ENCODE assay signal across 1 cellular context in the genomic region with DNA sequence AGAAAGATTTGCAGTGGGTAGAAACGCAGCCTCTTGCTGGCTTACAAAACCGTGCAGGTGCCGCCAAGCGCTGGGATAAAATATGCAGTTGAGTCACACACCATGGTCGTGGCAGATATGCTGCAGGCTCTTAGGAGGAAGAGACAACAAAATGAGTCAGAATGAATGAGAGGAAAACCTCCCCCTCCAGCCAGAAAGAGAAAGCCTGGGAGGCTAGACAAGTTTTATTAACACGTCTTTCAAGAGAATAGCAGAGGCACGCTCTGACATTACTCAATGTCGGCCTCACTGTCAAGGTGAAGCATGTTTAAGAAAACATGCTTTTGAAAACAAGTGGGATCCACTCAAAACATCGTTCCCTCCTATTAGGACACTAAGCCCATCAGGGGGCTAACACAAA.
TF ChIP-seq lines count a peak whose summit lies in the region.

No MANE protein-coding gene starts in this region.

TF ChIP-seq in GM23338, 12 proteins besides CTCF, POLR2A, EP300 and RAD21:
- TF ChIP-seq, protein P1, sequence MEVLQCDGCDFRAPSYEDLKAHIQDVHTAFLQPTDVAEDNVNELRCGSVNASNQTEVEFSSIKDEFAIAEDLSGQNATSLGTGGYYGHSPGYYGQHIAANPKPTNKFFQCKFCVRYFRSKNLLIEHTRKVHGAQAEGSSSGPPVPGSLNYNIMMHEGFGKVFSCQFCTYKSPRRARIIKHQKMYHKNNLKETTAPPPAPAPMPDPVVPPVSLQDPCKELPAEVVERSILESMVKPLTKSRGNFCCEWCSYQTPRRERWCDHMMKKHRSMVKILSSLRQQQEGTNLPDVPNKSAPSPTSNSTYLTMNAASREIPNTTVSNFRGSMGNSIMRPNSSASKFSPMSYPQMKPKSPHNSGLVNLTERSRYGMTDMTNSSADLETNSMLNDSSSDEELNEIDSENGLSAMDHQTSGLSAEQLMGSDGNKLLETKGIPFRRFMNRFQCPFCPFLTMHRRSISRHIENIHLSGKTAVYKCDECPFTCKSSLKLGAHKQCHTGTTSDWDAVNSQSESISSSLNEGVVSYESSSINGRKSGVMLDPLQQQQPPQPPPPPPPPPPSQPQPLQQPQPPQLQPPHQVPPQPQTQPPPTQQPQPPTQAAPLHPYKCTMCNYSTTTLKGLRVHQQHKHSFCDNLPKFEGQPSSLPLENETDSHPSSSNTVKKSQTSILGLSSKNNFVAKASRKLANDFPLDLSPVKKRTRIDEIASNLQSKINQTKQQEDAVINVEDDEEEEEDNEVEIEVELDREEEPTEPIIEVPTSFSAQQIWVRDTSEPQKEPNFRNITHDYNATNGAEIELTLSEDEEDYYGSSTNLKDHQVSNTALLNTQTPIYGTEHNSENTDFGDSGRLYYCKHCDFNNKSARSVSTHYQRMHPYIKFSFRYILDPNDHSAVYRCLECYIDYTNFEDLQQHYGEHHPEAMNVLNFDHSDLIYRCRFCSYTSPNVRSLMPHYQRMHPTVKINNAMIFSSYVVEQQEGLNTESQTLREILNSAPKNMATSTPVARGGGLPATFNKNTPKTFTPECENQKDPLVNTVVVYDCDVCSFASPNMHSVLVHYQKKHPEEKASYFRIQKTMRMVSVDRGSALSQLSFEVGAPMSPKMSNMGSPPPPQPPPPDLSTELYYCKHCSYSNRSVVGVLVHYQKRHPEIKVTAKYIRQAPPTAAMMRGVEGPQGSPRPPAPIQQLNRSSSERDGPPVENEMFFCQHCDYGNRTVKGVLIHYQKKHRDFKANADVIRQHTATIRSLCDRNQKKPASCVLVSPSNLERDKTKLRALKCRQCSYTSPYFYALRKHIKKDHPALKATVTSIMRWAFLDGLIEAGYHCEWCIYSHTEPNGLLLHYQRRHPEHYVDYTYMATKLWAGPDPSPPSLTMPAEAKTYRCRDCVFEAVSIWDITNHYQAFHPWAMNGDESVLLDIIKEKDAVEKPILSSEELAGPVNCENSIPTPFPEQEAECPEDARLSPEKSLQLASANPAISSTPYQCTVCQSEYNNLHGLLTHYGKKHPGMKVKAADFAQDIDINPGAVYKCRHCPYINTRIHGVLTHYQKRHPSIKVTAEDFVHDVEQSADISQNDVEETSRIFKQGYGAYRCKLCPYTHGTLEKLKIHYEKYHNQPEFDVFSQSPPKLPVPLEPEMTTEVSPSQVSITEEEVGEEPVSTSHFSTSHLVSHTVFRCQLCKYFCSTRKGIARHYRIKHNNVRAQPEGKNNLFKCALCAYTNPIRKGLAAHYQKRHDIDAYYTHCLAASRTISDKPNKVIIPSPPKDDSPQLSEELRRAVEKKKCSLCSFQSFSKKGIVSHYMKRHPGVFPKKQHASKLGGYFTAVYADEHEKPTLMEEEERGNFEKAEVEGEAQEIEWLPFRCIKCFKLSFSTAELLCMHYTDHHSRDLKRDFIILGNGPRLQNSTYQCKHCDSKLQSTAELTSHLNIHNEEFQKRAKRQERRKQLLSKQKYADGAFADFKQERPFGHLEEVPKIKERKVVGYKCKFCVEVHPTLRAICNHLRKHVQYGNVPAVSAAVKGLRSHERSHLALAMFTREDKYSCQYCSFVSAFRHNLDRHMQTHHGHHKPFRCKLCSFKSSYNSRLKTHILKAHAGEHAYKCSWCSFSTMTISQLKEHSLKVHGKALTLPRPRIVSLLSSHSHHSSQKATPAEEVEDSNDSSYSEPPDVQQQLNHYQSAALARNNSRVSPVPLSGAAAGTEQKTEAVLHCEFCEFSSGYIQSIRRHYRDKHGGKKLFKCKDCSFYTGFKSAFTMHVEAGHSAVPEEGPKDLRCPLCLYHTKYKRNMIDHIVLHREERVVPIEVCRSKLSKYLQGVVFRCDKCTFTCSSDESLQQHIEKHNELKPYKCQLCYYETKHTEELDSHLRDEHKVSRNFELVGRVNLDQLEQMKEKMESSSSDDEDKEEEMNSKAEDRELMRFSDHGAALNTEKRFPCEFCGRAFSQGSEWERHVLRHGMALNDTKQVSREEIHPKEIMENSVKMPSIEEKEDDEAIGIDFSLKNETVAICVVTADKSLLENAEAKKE (CRISPR knock-in tag; IDR thresholded peaks at IDR 0.05), result no peak
- no peak for TF ChIP-seq POLR2AphosphoS5 (IDR thresholded peaks at IDR 0.05; ENCODE audit: low read depth)
- no peak for TF ChIP-seq EZH2 (IDR thresholded peaks at IDR 0.05; ENCODE audit: low read depth, unreplicated experiment)
- TF ChIP-seq ZNF114 (CRISPR knock-in tag; IDR thresholded peaks at IDR 0.05), result no peak
- TF ChIP-seq EZH2phosphoT487 (IDR thresholded peaks at IDR 0.05; ENCODE audit: unreplicated experiment), result no peak
- no peak for TF ChIP-seq JUNB (IDR thresholded peaks at IDR 0.05; ENCODE audit: unreplicated experiment)
- TF ChIP-seq STAT1 (IDR thresholded peaks at IDR 0.05; ENCODE audit: unreplicated experiment), result no peak
- TF ChIP-seq, protein P2, sequence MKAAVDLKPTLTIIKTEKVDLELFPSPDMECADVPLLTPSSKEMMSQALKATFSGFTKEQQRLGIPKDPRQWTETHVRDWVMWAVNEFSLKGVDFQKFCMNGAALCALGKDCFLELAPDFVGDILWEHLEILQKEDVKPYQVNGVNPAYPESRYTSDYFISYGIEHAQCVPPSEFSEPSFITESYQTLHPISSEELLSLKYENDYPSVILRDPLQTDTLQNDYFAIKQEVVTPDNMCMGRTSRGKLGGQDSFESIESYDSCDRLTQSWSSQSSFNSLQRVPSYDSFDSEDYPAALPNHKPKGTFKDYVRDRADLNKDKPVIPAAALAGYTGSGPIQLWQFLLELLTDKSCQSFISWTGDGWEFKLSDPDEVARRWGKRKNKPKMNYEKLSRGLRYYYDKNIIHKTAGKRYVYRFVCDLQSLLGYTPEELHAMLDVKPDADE (IDR thresholded peaks at IDR 0.05), result no peak
- no peak for TF ChIP-seq CREB1 (CRISPR knock-in tag; IDR thresholded peaks at IDR 0.05; ENCODE audit: low read depth)
- TF ChIP-seq ZNF331 (CRISPR knock-in tag; IDR thresholded peaks at IDR 0.05; ENCODE audit: low read depth), result no peak
- no peak for TF ChIP-seq NANOG (IDR thresholded peaks at IDR 0.05; ENCODE audit: borderline replicate concordance)
- TF ChIP-seq, protein P3, sequence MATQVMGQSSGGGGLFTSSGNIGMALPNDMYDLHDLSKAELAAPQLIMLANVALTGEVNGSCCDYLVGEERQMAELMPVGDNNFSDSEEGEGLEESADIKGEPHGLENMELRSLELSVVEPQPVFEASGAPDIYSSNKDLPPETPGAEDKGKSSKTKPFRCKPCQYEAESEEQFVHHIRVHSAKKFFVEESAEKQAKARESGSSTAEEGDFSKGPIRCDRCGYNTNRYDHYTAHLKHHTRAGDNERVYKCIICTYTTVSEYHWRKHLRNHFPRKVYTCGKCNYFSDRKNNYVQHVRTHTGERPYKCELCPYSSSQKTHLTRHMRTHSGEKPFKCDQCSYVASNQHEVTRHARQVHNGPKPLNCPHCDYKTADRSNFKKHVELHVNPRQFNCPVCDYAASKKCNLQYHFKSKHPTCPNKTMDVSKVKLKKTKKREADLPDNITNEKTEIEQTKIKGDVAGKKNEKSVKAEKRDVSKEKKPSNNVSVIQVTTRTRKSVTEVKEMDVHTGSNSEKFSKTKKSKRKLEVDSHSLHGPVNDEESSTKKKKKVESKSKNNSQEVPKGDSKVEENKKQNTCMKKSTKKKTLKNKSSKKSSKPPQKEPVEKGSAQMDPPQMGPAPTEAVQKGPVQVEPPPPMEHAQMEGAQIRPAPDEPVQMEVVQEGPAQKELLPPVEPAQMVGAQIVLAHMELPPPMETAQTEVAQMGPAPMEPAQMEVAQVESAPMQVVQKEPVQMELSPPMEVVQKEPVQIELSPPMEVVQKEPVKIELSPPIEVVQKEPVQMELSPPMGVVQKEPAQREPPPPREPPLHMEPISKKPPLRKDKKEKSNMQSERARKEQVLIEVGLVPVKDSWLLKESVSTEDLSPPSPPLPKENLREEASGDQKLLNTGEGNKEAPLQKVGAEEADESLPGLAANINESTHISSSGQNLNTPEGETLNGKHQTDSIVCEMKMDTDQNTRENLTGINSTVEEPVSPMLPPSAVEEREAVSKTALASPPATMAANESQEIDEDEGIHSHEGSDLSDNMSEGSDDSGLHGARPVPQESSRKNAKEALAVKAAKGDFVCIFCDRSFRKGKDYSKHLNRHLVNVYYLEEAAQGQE (IDR thresholded peaks at IDR 0.05; ENCODE audit: unreplicated experiment), result no peak
